31 cellular contexts compared by ENCODE assay signal in the genomic region with DNA sequence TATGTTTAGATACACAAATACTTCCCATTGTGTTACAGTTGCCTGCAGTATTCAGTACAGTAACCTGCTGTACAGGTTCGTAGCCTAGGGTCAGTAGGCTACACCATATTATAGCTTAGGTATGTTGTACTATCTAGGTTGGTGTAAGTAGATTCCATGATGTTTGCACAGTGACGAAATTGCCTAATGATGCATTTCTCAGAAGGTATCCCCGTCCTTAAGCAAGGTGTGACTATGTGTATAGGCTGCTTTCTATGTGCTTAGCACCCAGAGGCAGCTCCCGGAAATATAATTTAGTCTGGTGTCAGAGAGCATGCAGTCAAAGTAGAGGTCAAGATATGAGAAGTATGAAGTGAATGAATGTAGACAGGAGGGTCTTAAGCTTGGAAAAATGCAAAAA. TPM values are rescaled to one million over a fixed set of nuclear protein-coding genes. Genes with fewer than 3 reads are reported as not detected.
"Had no signal": no experiment of that assay in that cellular context is flagged by ENCODE, and none has a peak within 500 bp of the region (broad histone marks: within the 10 kb centered on the region; RNA-seq: fewer than 3 reads in every experiment).

No MANE protein-coding gene starts in this region.

- DNase-seq: activated B cell treated with CpG ODN at 0.5 μM for 24 hours; activated CD4-positive, alpha-beta T cell treated with anti-CD3 and anti-CD28 coated beads for 1 hour; activated CD4-positive, alpha-beta T cell treated with anti-CD3 and anti-CD28 coated beads, Interleukin-2, amount 10 ng/mL, durations not matched to agents 24 days and 14 days; activated CD4-positive, alpha-beta T cell treated with anti-CD3 and anti-CD28 coated beads, Interleukin-2, amount 50 U/mL, for 48 hours; activated CD8-positive, alpha-beta memory T cell treated with anti-CD3 and anti-CD28 coated beads, Interleukin-2, amount 10 ng/mL, durations not matched to agents 7 days and 5 days; activated effector memory CD4-positive, alpha-beta T cell treated with Interleukin-2 at 50 U/mL for 16 hours; activated naive CD4-positive, alpha-beta T cell; activated T-cell treated with anti-CD3 and anti-CD28 coated beads, Interleukin-2, amount 50 U/mL, for 24 hours; aorta; central memory CD4-positive, alpha-beta T cell; KG1; NCI-H1048; NCI-H146; NCI-H187 treated with DMSO at 0.1 percent for 48 hours; NCI-H2081 treated with DMSO at 0.1 percent for 48 hours; NCI-H2171; NCI-H226; NCI-H526; NCI-H82; NK-92 treated with Interleukin-12 subunit alpha and Interleukin-12 subunit beta, amount 100 ng/mL, for 24 hours; OCI-M1; Peyer's patch; SHP77 treated with DMSO at 0.1 percent for 48 hours; T-helper 17 cell; T-helper 9 cell had no signal

- H3K27ac ChIP-seq: breast epithelium, Peyer's patch had no signal

- H3K27me3 ChIP-seq: breast epithelium, Peyer's patch had no signal

- H3K4me3 ChIP-seq: breast epithelium, Peyer's patch had no signal

- ATAC-seq: activated CD8-positive, alpha-beta memory T cell treated with anti-CD3 and anti-CD28 coated beads, Interleukin-2, amount 10 ng/mL, durations not matched to agents 7 days and 5 days; T-helper 17 cell had no signal

- H3K9me3 ChIP-seq: breast epithelium, Peyer's patch had no signal

- H3K36me3 ChIP-seq: breast epithelium, Peyer's patch had no signal

- H3K4me1 ChIP-seq: breast epithelium, Peyer's patch had no signal

RNA-seq across cellular contexts. Expression of gene FRMPD2, which starts 41.7 kb away (rescaled TPM):
- total RNA-seq: activated B cell treated with CpG ODN at 0.5 μM for 24 hours; activated CD4-positive, alpha-beta T cell treated with anti-CD3 and anti-CD28 coated beads, Interleukin-2, amount 10 ng/mL, durations not matched to agents 24 days and 14 days; activated CD8-positive, alpha-beta memory T cell treated with anti-CD3 and anti-CD28 coated beads, Interleukin-2, amount 10 ng/mL, durations not matched to agents 7 days and 5 days; activated T-helper 1 cell treated with anti-CD3 and anti-CD28 coated beads, Interleukin-12 subunit alpha, Interleukin-12 subunit beta, Interleukin-2, Interleukin-4 antibody, amounts not matched to agents 30 ng/mL and 10 ng/mL and 1 ng/mL, durations not matched to agents 14 hours and 24 hours and 36 hours; aorta; LHCN-M2; M059J; NCI-H460; Peyer's patch; SK-MEL-5 had no signal
